ENCODE assay signal across 33 cellular contexts in the genomic region with DNA sequence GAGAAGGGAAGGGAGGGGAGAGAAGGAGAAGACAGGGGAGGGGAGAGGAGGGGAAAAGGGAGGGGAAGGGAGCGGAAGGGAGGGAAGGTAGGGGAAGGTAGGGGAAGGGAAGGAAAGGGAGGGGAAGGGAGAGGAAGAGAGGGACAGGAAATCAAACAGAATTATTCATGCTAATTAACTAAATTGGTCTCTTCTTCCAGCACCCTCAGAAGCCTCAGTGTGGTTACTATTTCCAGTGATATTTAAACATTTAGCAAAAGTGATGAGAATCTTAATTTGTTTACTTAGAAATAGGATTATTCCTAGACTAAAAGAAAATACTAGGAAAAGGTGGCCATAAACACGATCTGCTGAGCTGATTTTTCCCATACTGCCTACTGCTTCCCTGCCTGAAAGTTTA.
"Had no signal": no experiment of that assay in that cellular context is flagged by ENCODE, and none has a peak within 500 bp of the region (broad histone marks: within the 10 kb centered on the region; RNA-seq: fewer than 3 reads in every experiment).

No MANE protein-coding gene starts in this region.

- DNase-seq: Karpas-422, Kasumi-1, MG63, MM.1S, MV-4-11, NCI-H1048, NCI-H1092, NCI-H1092 treated with DMSO at 0.1 percent for 48 hours, NCI-H1105, NCI-H1105 treated with DMSO at 0.1 percent for 48 hours, NCI-H1417, NCI-H1417 treated with DMSO at 0.1 percent for 48 hours, NCI-H1436, NCI-H1436 treated with DMSO at 0.1 percent for 48 hours, NCI-H1694, NCI-H1694 treated with DMSO at 0.1 percent for 48 hours, NCI-H187, NCI-H187 treated with DMSO at 0.1 percent for 48 hours, NCI-H1930, NCI-H2029, NCI-H2029 treated with DMSO at 0.1 percent for 48 hours, NCI-H2081, NCI-H2081 treated with DMSO at 0.1 percent for 48 hours, NCI-H2107, NCI-H2171, NCI-H2171 treated with DMSO at 0.1 percent for 48 hours, NCI-H2227 treated with DMSO at 0.1 percent for 48 hours, NCI-H226, NCI-H345, NCI-H446, NCI-H446 treated with DMSO at 0.1 percent for 48 hours, NCI-H510A had no signal

- H3K27me3 ChIP-seq: MG63 had no signal

- H3K36me3 ChIP-seq: MG63 had no signal

- H3K9me3 ChIP-seq: MG63 had no signal

- H3K4me3 ChIP-seq: MG63 had no signal

- H3K4me2 ChIP-seq: KMS-11 had no signal

- H3K9ac ChIP-seq: KMS-11 had no signal

- H3K27ac ChIP-seq: KMS-11 had no signal
